Comparison of ENCODE assay signal across 8 cellular contexts in genomic region chr14:104932676-104933631, GRCh38. TPM values are rescaled to one million over a fixed set of nuclear protein-coding genes. Genes with fewer than 3 reads are reported as not detected.
DNase-seq lines count a peak whose midpoint lies in the region; ATAC-seq and TF ChIP-seq lines count a peak whose summit lies in the region.

No MANE protein-coding gene starts in this region.

- peak; percentile 73 for DNase-seq in NCI-H774 (lab: John Stamatoyannopoulos, UW)
- peak; percentile 68 to 76 for DNase-seq in activated CD8-positive, alpha-beta memory T cell treated with anti-CD3 and anti-CD28 coated beads for 1 hour (ENCODE audit: extremely low read depth in 1 of 2, low read depth in 1 of 2)
- peak; percentile 81 to 86 (median 82) for DNase-seq in effector memory CD8-positive, alpha-beta T cell
- peak; percentile 67 for DNase-seq in mesenchymal stem cell
- DNase-seq in stimulated activated CD8-positive, alpha-beta memory T cell treated with anti-CD3 and anti-CD28 coated beads, Interleukin-12 subunit alpha, Interleukin-12 subunit beta, amount 100 ng/mL, for 24 hours (ENCODE audit: extremely low read depth): peak; percentile 72

- no peak overlapping the region for H2BK5ac ChIP-seq in mesenchymal stem cell (ENCODE audit: low read depth, low read length, poor library complexity, severe bottlenecking)

- peak; percentile 71 for ATAC-seq in HG03175 (IDR thresholded peaks at IDR 0.05; ENCODE audit: unreplicated experiment)
- ATAC-seq in effector memory CD8-positive, alpha-beta T cell (replicated peaks): peak; percentile 93
- ATAC-seq in HG03469 (IDR thresholded peaks at IDR 0.05; ENCODE audit: unreplicated experiment): no peak

- peak; percentile 65 for TF ChIP-seq CTCF in DOHH2 (IDR thresholded peaks at IDR 0.05; ENCODE audit: low read depth, low read length, poor library complexity, severe bottlenecking)

- no peaks in the 10 kb centered on the region for H3K9me2 ChIP-seq in DOHH2 (replicated peaks; ENCODE audit: control insufficient read depth, low read length)

- no peak overlapping the region for H3K27ac ChIP-seq in DOHH2 (ENCODE audit: low read depth, low read length)
- no peak overlapping the region for H3K27ac ChIP-seq in mesenchymal stem cell (ENCODE audit: low read length, poor library complexity, severe bottlenecking)

- H3K18ac ChIP-seq in mesenchymal stem cell (ENCODE audit: low read depth in 1 of 2, low read length in 2 of 2): peak overlapping the region; percentile 44 to 54

- H3K79me1 ChIP-seq in mesenchymal stem cell (replicated peaks; ENCODE audit: low read length, poor library complexity, severe bottlenecking): no peaks in the 10 kb centered on the region

- H2BK120ac ChIP-seq in mesenchymal stem cell (ENCODE audit: low read depth, low read length): peak overlapping the region; percentile 59

- H2AFZ ChIP-seq in mesenchymal stem cell (ENCODE audit: low read depth, low read length): peak overlapping the region; percentile 54

- peaks cover 4% of the 10 kb centered on the region; the same call in 1 of the 2 replicates for H3F3A ChIP-seq in DOHH2 (ENCODE audit: control insufficient read depth, insufficient read depth)

- H3K4me2 ChIP-seq in DOHH2 (ENCODE audit: low read length): peak overlapping the region; percentile 76
- H3K4me2 ChIP-seq in mesenchymal stem cell (ENCODE audit: low read length, poor library complexity, severe bottlenecking): peak overlapping the region; percentile 85

- no peaks in the 10 kb centered on the region for H3K9me3 Mint-ChIP-seq in effector memory CD8-positive, alpha-beta T cell

- no peaks in the 10 kb centered on the region for H4K20me1 ChIP-seq in DOHH2 (ENCODE audit: control insufficient read depth, insufficient read depth, low read depth, low read length)

- H2BK15ac ChIP-seq in mesenchymal stem cell (ENCODE audit: low read depth, poor library complexity, severe bottlenecking): peak overlapping the region; percentile 68

- peak overlapping the region; percentile 65 for H3K9ac ChIP-seq in mesenchymal stem cell (ENCODE audit: low read length)

- H3K4me1 ChIP-seq in DOHH2 (ENCODE audit: control insufficient read depth, low read length) (peaks cover 7% of the 10 kb centered on the region; the same call in 1 of the 2 replicates), mesenchymal stem cell (ENCODE audit: control insufficient read depth, insufficient read depth, low read depth, low read length) (peaks cover 13% of the 10 kb centered on the region)

- no peaks in the 10 kb centered on the region for H3K79me2 ChIP-seq in DOHH2 (ENCODE audit: control insufficient read depth, low read length)

- no peak overlapping the region for H3K14ac ChIP-seq in mesenchymal stem cell (ENCODE audit: low read length in 2 of 2)

- H3K36me3 ChIP-seq in DOHH2 (ENCODE audit: control insufficient read depth, low read length) (no peaks in the 10 kb centered on the region), mesenchymal stem cell (ENCODE audit: control insufficient read depth in 1 of 2, insufficient read depth in 2 of 2, low read depth in 1 of 2, low read length in 2 of 2) (peaks cover 3 to 12% of the 10 kb centered on the region in 2 experiments)

- no peaks in the 10 kb centered on the region for H3K36me3 Mint-ChIP-seq in effector memory CD8-positive, alpha-beta T cell (ENCODE audit: insufficient read depth)

- peaks cover 26 to 32% of the 10 kb centered on the region in 2 donors for H3K27me3 Mint-ChIP-seq in effector memory CD8-positive, alpha-beta T cell

- H3K4me1 Mint-ChIP-seq in effector memory CD8-positive, alpha-beta T cell (ENCODE audit: low read depth in 2 of 2): peaks cover 0 to 2% of the 10 kb centered on the region in 2 donors

- no peak overlapping the region for H3K27ac Mint-ChIP-seq in effector memory CD8-positive, alpha-beta T cell

- WGBS in mesenchymal stem cell: 3% methylated on average over 73 of the region's 100 CpGs

- H3K4me3 Mint-ChIP-seq in effector memory CD8-positive, alpha-beta T cell: peak overlapping the region; percentile 68 to 71

- H3K4me3 ChIP-seq in DOHH2 (ENCODE audit: low read length) (peak overlapping the region; percentile 68), mesenchymal stem cell (ENCODE audit: insufficient read depth in 1 of 2, low read depth in 1 of 2, low read length in 2 of 2) (peak overlapping the region; percentile 50 to 69)

- H3K23ac ChIP-seq in mesenchymal stem cell (ENCODE audit: low read length in 2 of 2): peak overlapping the region in 1 of 2 experiments; percentile 6

- H3K9me3 ChIP-seq in DOHH2 (ENCODE audit: control insufficient read depth, insufficient read depth, low read length) (no peaks in the 10 kb centered on the region), mesenchymal stem cell (ENCODE audit: control insufficient read depth, low read length) (no peaks in the 10 kb centered on the region)

- H2BK12ac ChIP-seq in mesenchymal stem cell (ENCODE audit: low read length in 2 of 2): peak overlapping the region in 1 of 2 experiments; percentile 7

- H3K27me3 ChIP-seq in DOHH2 (ENCODE audit: control insufficient read depth, low read length) (peaks cover 12% of the 10 kb centered on the region), mesenchymal stem cell (ENCODE audit: control insufficient read depth in 1 of 2, insufficient read depth in 1 of 2, low read length in 2 of 2) (peaks cover 32 to 36% of the 10 kb centered on the region in 2 experiments)

- no peak overlapping the region for H4K91ac ChIP-seq in mesenchymal stem cell (ENCODE audit: low read length)

- peak overlapping the region in 1 of 2 experiments; percentile 26 for H3K4ac ChIP-seq in mesenchymal stem cell (ENCODE audit: low read depth in 1 of 2, low read length in 2 of 2)

- peak overlapping the region; percentile 53 for H4K8ac ChIP-seq in mesenchymal stem cell (ENCODE audit: low read length)

- H2AK5ac ChIP-seq in mesenchymal stem cell (ENCODE audit: low read length, severe bottlenecking): no peak overlapping the region

RNA-seq across cellular contexts. Expression of gene PLD4, which starts 8.3 kb away (rescaled TPM):
- polyA plus RNA-seq in mesenchymal stem cell (2013, experiment 1 of 2): 0.01 TPM
- not detected for polyA plus RNA-seq in mesenchymal stem cell (2013, experiment 2 of 2)

RNA-seq across cellular contexts. Expression of gene AHNAK2, which starts 45.2 kb away (rescaled TPM):
- polyA plus RNA-seq in mesenchymal stem cell (2013, experiment 1 of 2): 21.6 TPM
- polyA plus RNA-seq in mesenchymal stem cell (2013, experiment 2 of 2): 19.4 TPM

RNA-seq across cellular contexts. Expression of gene CLBA1, which starts 52.6 kb away (rescaled TPM):
- polyA plus RNA-seq in mesenchymal stem cell (2013, experiment 1 of 2): 5.1 TPM
- polyA plus RNA-seq in mesenchymal stem cell (2013, experiment 2 of 2): 5.4 TPM
